20 cellular contexts compared by ENCODE assay signal in genomic region chr11:104727768-104728167, GRCh38.
"Had no signal": no experiment of that assay in that cellular context is flagged by ENCODE, and none has a peak within 500 bp of the region (broad histone marks: within the 10 kb centered on the region; RNA-seq: fewer than 3 reads in every experiment).

No MANE protein-coding gene starts in this region.

- H3K36me3 ChIP-seq: heart left ventricle, ovary, right atrium auricular region, suprapubic skin, thyroid gland had no signal

- H3K4me3 ChIP-seq: dorsolateral prefrontal cortex, heart left ventricle, mucosa of descending colon, ovary, right atrium auricular region, smooth muscle cell, suprapubic skin, thyroid gland had no signal

- ATAC-seq: esophagus mucosa; heart left ventricle; left colon; mucosa of descending colon; naive thymus-derived CD8-positive, alpha-beta T cell; stimulated activated naive CD8-positive, alpha-beta T cell treated with anti-CD3 and anti-CD28 coated beads, Interleukin-15, Interleukin-2, amounts not matched to agents 100 U/mL and 50 U/mL, for 24 hours had no signal

- FAIRE-seq: frontal cortex, urothelium cell line had no signal

- H3K4me1 ChIP-seq: heart left ventricle, right atrium auricular region, suprapubic skin, thyroid gland had no signal

- H3K4me2 ChIP-seq: smooth muscle cell had no signal

- H3K9me3 ChIP-seq: mucosa of descending colon, ovary, suprapubic skin, thyroid gland had no signal

- H3K27ac ChIP-seq: dorsolateral prefrontal cortex, heart left ventricle, ovary, right atrium auricular region, suprapubic skin, thyroid gland had no signal

- DNase-seq: cortex of kidney; dorsolateral prefrontal cortex; effector CD8-positive, alpha-beta T cell; heart left ventricle; hippocampal formation; left colon; mammary epithelial cell; mucosa of descending colon; naive thymus-derived CD8-positive, alpha-beta T cell; nucleus accumbens; ovary; stimulated activated CD4-positive, alpha-beta T cell treated with anti-CD3 and anti-CD28 coated beads, Interleukin-2, amount 100 ng/mL, for 48 hours; stimulated activated naive CD8-positive, alpha-beta T cell treated with anti-CD3 and anti-CD28 coated beads, Interleukin-15, Interleukin-2, amounts not matched to agents 100 U/mL and 50 U/mL, for 24 hours; thyroid gland had no signal

- H3K27me3 ChIP-seq: dorsolateral prefrontal cortex, heart left ventricle, ovary, right atrium auricular region, suprapubic skin, thyroid gland had no signal
